Comparison of ENCODE assay signal across 36 cellular contexts in genomic region chr9:119160559-119160958, GRCh38.
DNase-seq lines count a peak whose midpoint lies in the region; ATAC-seq, FAIRE-seq and TF ChIP-seq lines count a peak whose summit lies in the region.
"Had no signal": no experiment of that assay in that cellular context is flagged by ENCODE, and none has a peak within 500 bp of the region (broad histone marks: within the 10 kb centered on the region; RNA-seq: fewer than 3 reads in every experiment).

No MANE protein-coding gene starts in this region.

- ATAC-seq in left ventricle myocardium superior (peak; percentile 33), pancreas (peak in 3 of 4 donors; percentile 44 to 72 (median 60)), HG02763 (IDR thresholded peaks at IDR 0.05; ENCODE audit: unreplicated experiment) (no peak)
- ATAC-seq in activated naive CD4-positive, alpha-beta T cell treated with anti-CD3 and anti-CD28 coated beads, Interleukin-2, amount 50 U/mL, for 72 hours: no peak
- ATAC-seq: A549; CD8-positive, alpha-beta T cell had no signal

- H3K4me3 ChIP-seq in left ventricle myocardium inferior (no peak overlapping the region), esophagus muscularis mucosa (no peak overlapping the region), pancreas (no peak overlapping the region)
- H3K4me3 ChIP-seq: A549; BLaER1; BLaER1 treated with 17β-estradiol and CSF1 and Interleukin-3, amounts not matched to agents 10 nM and 100 nM had no signal

- no peak for TF ChIP-seq POLR2A in esophagus muscularis mucosa (IDR thresholded peaks at IDR 0.05; ENCODE audit: low read depth)

- H3K9me3 ChIP-seq in left ventricle myocardium inferior (replicated peaks): peaks cover 8% of the 10 kb centered on the region
- no peaks in the 10 kb centered on the region for H3K9me3 ChIP-seq in esophagus muscularis mucosa
- no peaks in the 10 kb centered on the region for H3K9me3 ChIP-seq in pancreas
- H3K9me3 ChIP-seq: A549, BE2C, BLaER1, Caco-2 had no signal

- DNase-seq in left ventricle myocardium superior: no peak
- no peak for DNase-seq in left ventricle myocardium inferior
- DNase-seq in NCI-H69 (lab: John Stamatoyannopoulos, UW): peak; percentile 22
- peak; percentile 7 for DNase-seq in esophagus muscularis mucosa (ENCODE audit: extremely low spot score)
- peak in 1 of 6 donors; percentile 6 for DNase-seq in pancreas
- DNase-seq in activated naive CD4-positive, alpha-beta T cell treated with anti-CD3 and anti-CD28 coated beads, Interleukin-2, amount 50 U/mL, for 72 hours (ENCODE audit: low spot score in 2 of 2): no peak
- no peak for DNase-seq in DMS79 treated with DMSO at 0.1 percent for 48 hours (lab: John Stamatoyannopoulos, UW)
- DNase-seq: 8988T; ACHN; AML-193; BE2C; C1 segment of cervical spinal cord; Caco-2; Calu3; CD4-positive, alpha-beta memory T cell; CD4-positive, alpha-beta T cell; CD4-positive, CD25-positive, alpha-beta regulatory T cell; CD8-positive, alpha-beta memory T cell; CD8-positive, alpha-beta T cell; COR-L47; DMS 273 treated with DMSO at 0.1 percent for 48 hours; DMS153; DMS53; DMS79; DND-41; EL had no signal

- no peak for TF ChIP-seq EP300 in esophagus muscularis mucosa (IDR thresholded peaks at IDR 0.05)

- no peaks in the 10 kb centered on the region for H3K36me3 ChIP-seq in left ventricle myocardium inferior
- no peaks in the 10 kb centered on the region for H3K36me3 ChIP-seq in esophagus muscularis mucosa
- no peaks in the 10 kb centered on the region for H3K36me3 ChIP-seq in pancreas
- H3K36me3 ChIP-seq: BE2C; BLaER1; BLaER1 treated with 17β-estradiol and CSF1 and Interleukin-3, amounts not matched to agents 10 nM and 100 nM had no signal

- H3K27ac ChIP-seq in left ventricle myocardium inferior (replicated peaks): no peak overlapping the region
- H3K27ac ChIP-seq in esophagus muscularis mucosa (replicated peaks in 1 of 4): no peak overlapping the region
- no peak overlapping the region for H3K27ac ChIP-seq in pancreas
- H3K27ac ChIP-seq: 22Rv1; A549; BLaER1; BLaER1 treated with 17β-estradiol and CSF1 and Interleukin-3, amounts not matched to agents 10 nM and 100 nM; C4-2B had no signal

- peaks cover 0 to 8% of the 10 kb centered on the region in 2 donors for H3K9me3 Mint-ChIP-seq in activated naive CD4-positive, alpha-beta T cell treated with anti-CD3 and anti-CD28 coated beads, Interleukin-2, amount 50 U/mL, for 72 hours

- no peak overlapping the region for H3K27ac Mint-ChIP-seq in activated naive CD4-positive, alpha-beta T cell treated with anti-CD3 and anti-CD28 coated beads, Interleukin-2, amount 50 U/mL, for 72 hours
- H3K27ac Mint-ChIP-seq: B cell; CD14-positive monocyte; CD4-positive, alpha-beta memory T cell; CD4-positive, alpha-beta T cell; CD4-positive, CD25-positive, alpha-beta regulatory T cell; CD8-positive, alpha-beta memory T cell; CD8-positive, alpha-beta T cell had no signal

- no peaks in the 10 kb centered on the region for H3K4me1 ChIP-seq in left ventricle myocardium inferior
- peaks cover 0 to 2% (median 0%) of the 10 kb centered on the region in 4 donors for H3K4me1 ChIP-seq in esophagus muscularis mucosa
- H3K4me1 ChIP-seq in pancreas: no peaks in the 10 kb centered on the region
- H3K4me1 ChIP-seq: A549; BE2C; BLaER1; BLaER1 treated with 17β-estradiol and CSF1 and Interleukin-3, amounts not matched to agents 10 nM and 100 nM; Caco-2 had no signal

- no peak for TF ChIP-seq CTCF in left ventricle myocardium inferior (IDR thresholded peaks at IDR 0.05; ENCODE audit: borderline replicate concordance)
- TF ChIP-seq CTCF in esophagus muscularis mucosa (IDR thresholded peaks at IDR 0.05): no peak
- TF ChIP-seq CTCF in pancreas (IDR thresholded peaks at IDR 0.05): no peak

- H3K27me3 ChIP-seq in left ventricle myocardium inferior (ENCODE audit: low read depth) (no peaks in the 10 kb centered on the region), esophagus muscularis mucosa (no peaks in the 10 kb centered on the region), pancreas (no peaks in the 10 kb centered on the region)
- H3K27me3 ChIP-seq: BE2C; BLaER1; BLaER1 treated with 17β-estradiol and CSF1 and Interleukin-3, amounts not matched to agents 10 nM and 100 nM had no signal

- FAIRE-seq in pancreas (lab: Jason Lieb, UNC): no peak
- FAIRE-seq: A204.1, A549, D721Med had no signal

- intact Hi-C loops in left ventricle myocardium superior (cut with micrococcal nuclease) (no loop called here), left ventricle myocardium inferior (cut with micrococcal nuclease) (no loop called here), esophagus muscularis mucosa (cut with DNase I) (no loop called here), pancreas (cut with DNase I) (no loop called here)

- no peaks in the 10 kb centered on the region for H3K36me3 Mint-ChIP-seq in activated naive CD4-positive, alpha-beta T cell treated with anti-CD3 and anti-CD28 coated beads, Interleukin-2, amount 50 U/mL, for 72 hours
- H3K36me3 Mint-ChIP-seq: CD14-positive monocyte; CD4-positive, alpha-beta memory T cell; CD4-positive, CD25-positive, alpha-beta regulatory T cell; CD8-positive, alpha-beta memory T cell; CD8-positive, alpha-beta T cell had no signal

Comparison
In these comparisons a context has a peak if more than half of its experiments do, and no peak if none do; other contexts are left out.
1. ATAC-seq: peak in left ventricle myocardium superior (single experiment) and pancreas (3 of 4); none in HG02763 (single experiment) and activated naive CD4-positive, alpha-beta T cell treated with anti-CD3 and anti-CD28 coated beads, Interleukin-2, amount 50 U/mL, for 72 hours (0 of 2).
2. DNase-seq: peak in NCI-H69 (single experiment) and esophagus muscularis mucosa (single experiment); none in left ventricle myocardium superior (single experiment), left ventricle myocardium inferior (single experiment), activated naive CD4-positive, alpha-beta T cell treated with anti-CD3 and anti-CD28 coated beads, Interleukin-2, amount 50 U/mL, for 72 hours (0 of 2) and DMS79 treated with DMSO at 0.1 percent for 48 hours (single experiment).